Comparison of ENCODE assay signal across 1 cellular context in genomic region chr12:46401703-46402102, GRCh38.
TF ChIP-seq lines count a peak whose summit lies in the region.

No MANE protein-coding gene starts in this region.

TF ChIP-seq in SK-N-SH treated with all-trans-retinoic acid at 6 μM for 48 hours, 23 proteins besides CTCF, POLR2A, EP300 and RAD21 (continued from another document):
- TF ChIP-seq, protein P1, sequence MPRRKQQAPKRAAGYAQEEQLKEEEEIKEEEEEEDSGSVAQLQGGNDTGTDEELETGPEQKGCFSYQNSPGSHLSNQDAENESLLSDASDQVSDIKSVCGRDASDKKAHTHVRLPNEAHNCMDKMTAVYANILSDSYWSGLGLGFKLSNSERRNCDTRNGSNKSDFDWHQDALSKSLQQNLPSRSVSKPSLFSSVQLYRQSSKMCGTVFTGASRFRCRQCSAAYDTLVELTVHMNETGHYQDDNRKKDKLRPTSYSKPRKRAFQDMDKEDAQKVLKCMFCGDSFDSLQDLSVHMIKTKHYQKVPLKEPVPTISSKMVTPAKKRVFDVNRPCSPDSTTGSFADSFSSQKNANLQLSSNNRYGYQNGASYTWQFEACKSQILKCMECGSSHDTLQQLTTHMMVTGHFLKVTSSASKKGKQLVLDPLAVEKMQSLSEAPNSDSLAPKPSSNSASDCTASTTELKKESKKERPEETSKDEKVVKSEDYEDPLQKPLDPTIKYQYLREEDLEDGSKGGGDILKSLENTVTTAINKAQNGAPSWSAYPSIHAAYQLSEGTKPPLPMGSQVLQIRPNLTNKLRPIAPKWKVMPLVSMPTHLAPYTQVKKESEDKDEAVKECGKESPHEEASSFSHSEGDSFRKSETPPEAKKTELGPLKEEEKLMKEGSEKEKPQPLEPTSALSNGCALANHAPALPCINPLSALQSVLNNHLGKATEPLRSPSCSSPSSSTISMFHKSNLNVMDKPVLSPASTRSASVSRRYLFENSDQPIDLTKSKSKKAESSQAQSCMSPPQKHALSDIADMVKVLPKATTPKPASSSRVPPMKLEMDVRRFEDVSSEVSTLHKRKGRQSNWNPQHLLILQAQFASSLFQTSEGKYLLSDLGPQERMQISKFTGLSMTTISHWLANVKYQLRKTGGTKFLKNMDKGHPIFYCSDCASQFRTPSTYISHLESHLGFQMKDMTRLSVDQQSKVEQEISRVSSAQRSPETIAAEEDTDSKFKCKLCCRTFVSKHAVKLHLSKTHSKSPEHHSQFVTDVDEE (CRISPR knock-in tag; IDR thresholded peaks at IDR 0.05), result no peak
- no peak for TF ChIP-seq ZFP30 (CRISPR knock-in tag; IDR thresholded peaks at IDR 0.05)
- TF ChIP-seq, protein P2, sequence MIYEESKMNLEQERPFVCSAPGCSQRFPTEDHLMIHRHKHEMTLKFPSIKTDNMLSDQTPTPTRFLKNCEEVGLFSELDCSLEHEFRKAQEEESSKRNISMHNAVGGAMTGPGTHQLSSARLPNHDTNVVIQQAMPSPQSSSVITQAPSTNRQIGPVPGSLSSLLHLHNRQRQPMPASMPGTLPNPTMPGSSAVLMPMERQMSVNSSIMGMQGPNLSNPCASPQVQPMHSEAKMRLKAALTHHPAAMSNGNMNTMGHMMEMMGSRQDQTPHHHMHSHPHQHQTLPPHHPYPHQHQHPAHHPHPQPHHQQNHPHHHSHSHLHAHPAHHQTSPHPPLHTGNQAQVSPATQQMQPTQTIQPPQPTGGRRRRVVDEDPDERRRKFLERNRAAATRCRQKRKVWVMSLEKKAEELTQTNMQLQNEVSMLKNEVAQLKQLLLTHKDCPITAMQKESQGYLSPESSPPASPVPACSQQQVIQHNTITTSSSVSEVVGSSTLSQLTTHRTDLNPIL (CRISPR knock-in tag; IDR thresholded peaks at IDR 0.05; ENCODE audit: low read depth), result no peak
